ENCODE assay signal across 27 cellular contexts in the genomic region with DNA sequence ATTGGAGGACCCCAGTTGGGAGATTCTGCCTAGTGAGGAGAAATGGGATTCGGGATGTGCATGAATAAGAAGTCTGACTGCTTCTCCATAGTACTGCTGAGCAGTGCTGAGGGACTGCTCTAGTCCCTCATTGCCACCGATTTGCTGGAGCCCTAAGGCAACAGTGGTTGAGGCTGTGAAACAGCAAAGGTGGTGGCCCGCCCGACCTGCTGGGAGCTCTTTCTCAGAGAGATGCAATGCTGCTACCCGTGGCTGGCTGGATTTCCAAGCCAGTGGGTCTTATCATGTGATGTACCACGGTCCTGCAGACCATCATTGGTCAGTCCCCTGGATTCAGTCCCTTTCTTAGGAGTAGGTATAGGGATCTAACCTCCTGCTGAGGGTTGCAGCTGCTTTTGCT. TPM values are rescaled to one million over a fixed set of nuclear protein-coding genes. Genes with fewer than 3 reads are reported as not detected.
DNase-seq lines count a peak whose midpoint lies in the region; ATAC-seq and TF ChIP-seq lines count a peak whose summit lies in the region.
"Had no signal": no experiment of that assay in that cellular context is flagged by ENCODE, and none has a peak within 500 bp of the region (broad histone marks: within the 10 kb centered on the region; RNA-seq: fewer than 3 reads in every experiment).

No MANE protein-coding gene starts in this region.

- no peaks in the 10 kb centered on the region for H3K9me3 Mint-ChIP-seq in chondrocyte (ENCODE audit: low read depth)
- H3K9me3 Mint-ChIP-seq: CD4-positive, alpha-beta memory T cell had no signal

- H3K36me3 ChIP-seq in spleen = no peaks in the 10 kb centered on the region
- no peaks in the 10 kb centered on the region for H3K36me3 ChIP-seq in upper lobe of right lung
- H3K36me3 ChIP-seq: BE2C, BLaER1 had no signal

- no peaks in the 10 kb centered on the region for H3K4me1 ChIP-seq in spleen
- no peaks in the 10 kb centered on the region for H3K4me1 ChIP-seq in upper lobe of right lung
- H3K4me1 ChIP-seq: BE2C, BLaER1 had no signal

- H3K4me3 ChIP-seq in spleen (no peak overlapping the region), upper lobe of right lung (no peak overlapping the region), foreskin fibroblast (ENCODE audit: low read depth in 1 of 2, low read length in 2 of 2) (no peak overlapping the region)
- H3K4me3 ChIP-seq: BLaER1, GM12878 had no signal

- TF ChIP-seq POLR2A in spleen (IDR thresholded peaks at IDR 0.05) = no peak

- H3K4me1 Mint-ChIP-seq in chondrocyte (ENCODE audit: low read depth) = no peaks in the 10 kb centered on the region
- H3K4me1 Mint-ChIP-seq: CD14-positive monocyte; CD4-positive, alpha-beta memory T cell; CD4-positive, CD25-positive, alpha-beta regulatory T cell; CD8-positive, alpha-beta memory T cell had no signal

- no peaks in the 10 kb centered on the region for H3K27me3 Mint-ChIP-seq in chondrocyte (ENCODE audit: low read depth)

- intact Hi-C loops in spleen (cut with DNase I; ENCODE audit: low total_unique reads) = no loop called here
- intact Hi-C loops in upper lobe of right lung (cut with DNase I) = no loop called here

- DNase-seq in chondrocyte (ENCODE audit: low spot score) = peak; percentile 72
- peak; percentile 72 for DNase-seq in spleen
- no peak for DNase-seq in upper lobe of right lung
- no peak for DNase-seq in foreskin fibroblast
- DNase-seq: 8988T; ACHN; BE2C; C1 segment of cervical spinal cord; CD4-positive, CD25-positive, alpha-beta regulatory T cell; CD8-positive, alpha-beta memory T cell; COR-L47; DMS 273 treated with DMSO at 0.1 percent for 48 hours; DMS153; DMS53; DMS79; DND-41; EL; GDM1 had no signal

- H3K27ac Mint-ChIP-seq in chondrocyte (ENCODE audit: unreplicated experiment) = no peak overlapping the region
- H3K27ac Mint-ChIP-seq: CD4-positive, alpha-beta memory T cell; CD4-positive, CD25-positive, alpha-beta regulatory T cell; CD8-positive, alpha-beta memory T cell had no signal

- H3K27ac ChIP-seq in spleen = no peak overlapping the region
- H3K27ac ChIP-seq in upper lobe of right lung = no peak overlapping the region
- H3K27ac ChIP-seq: BLaER1 had no signal

- ATAC-seq in upper lobe of right lung (peak; percentile 16), GM21526 (IDR thresholded peaks at IDR 0.05; ENCODE audit: low FRiP score, unreplicated experiment) (no peak)
- ATAC-seq: GM12878 had no signal

- no peak overlapping the region for H3K4me3 Mint-ChIP-seq in chondrocyte (ENCODE audit: unreplicated experiment)
- H3K4me3 Mint-ChIP-seq: CD14-positive monocyte; CD4-positive, alpha-beta memory T cell; CD4-positive, CD25-positive, alpha-beta regulatory T cell; CD8-positive, alpha-beta memory T cell had no signal

- H3K36me3 Mint-ChIP-seq in chondrocyte (ENCODE audit: low read depth) = no peaks in the 10 kb centered on the region
- H3K36me3 Mint-ChIP-seq: CD14-positive monocyte; CD4-positive, alpha-beta memory T cell; CD4-positive, CD25-positive, alpha-beta regulatory T cell; CD8-positive, alpha-beta memory T cell had no signal

- no peaks in the 10 kb centered on the region for H3K27me3 ChIP-seq in spleen (replicated peaks in 1 of 7)
- H3K27me3 ChIP-seq in upper lobe of right lung = no peaks in the 10 kb centered on the region
- H3K27me3 ChIP-seq: BLaER1 had no signal

- 72 to 93% (median 80%) methylated on average over 6 of the region's 6 CpGs for WGBS in spleen, 5 donors

- H3K9me3 ChIP-seq in spleen (no peaks in the 10 kb centered on the region), upper lobe of right lung (no peaks in the 10 kb centered on the region)
- H3K9me3 ChIP-seq: BE2C, BLaER1 had no signal

- TF ChIP-seq CTCF in chondrocyte (IDR thresholded peaks at IDR 0.05) (no peak), spleen (IDR thresholded peaks at IDR 0.05 in 8 of 11, conservative IDR thresholded peaks at IDR 0.05 in 3 of 11) (no peak), upper lobe of right lung (IDR thresholded peaks at IDR 0.05) (no peak), foreskin fibroblast (IDR thresholded peaks at IDR 0.05; ENCODE audit: low read depth, low read length) (no peak)

RNA-seq across cellular contexts. Expression of gene GCSAM, which starts 42.6 kb away (rescaled TPM):
- total RNA-seq in chondrocyte (not detected in 3 replicates), spleen (10 to 100 TPM in 3 of 7 donors, 1 to 10 TPM in 4; 6.7 to 18.9 (median 8.9) TPM), upper lobe of right lung (0.90 TPM)
- 10 to 100 TPM in 1 of 3 donors, 1 to 10 TPM in 2; 2.7 to 20.9 (median 3.7) TPM for polyA plus RNA-seq in spleen
- total RNA-seq: A673, Daoy, G401 had no signal
- polyA plus RNA-seq: AG04450 had no signal

Comparison
In these comparisons a context has a peak if more than half of its experiments do, and no peak if none do; other contexts are left out.
1. DNase-seq: peak in chondrocyte (single experiment) and spleen (single experiment); none in upper lobe of right lung (single experiment) and foreskin fibroblast (0 of 2).